In the genomic region with DNA sequence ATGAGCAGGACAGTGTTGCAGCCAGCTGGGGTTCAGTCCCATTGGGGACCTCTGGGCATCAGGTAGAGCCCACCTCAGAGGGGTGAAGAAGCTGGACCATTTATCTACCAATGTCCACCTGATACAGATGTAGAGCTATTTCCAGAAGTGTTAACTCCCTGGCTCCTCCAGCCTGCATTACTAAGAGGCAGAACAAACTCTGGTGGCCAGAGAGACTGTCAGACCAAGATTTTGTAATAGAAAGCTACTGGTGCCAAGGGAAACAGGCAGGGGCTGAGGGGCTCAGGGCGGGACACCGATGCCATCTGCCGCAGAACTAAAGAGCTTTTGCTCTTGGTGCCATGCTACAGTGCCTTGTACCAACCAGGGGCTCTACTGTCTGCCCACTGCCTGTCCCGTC, we compare ENCODE assay signal across 21 cellular contexts.
A peak's percentile ranks its signal among the peaks of the same experiment; 100 is the strongest.
DNase-seq lines count a peak whose midpoint lies in the region; ATAC-seq and TF ChIP-seq lines count a peak whose summit lies in the region.
"Had no signal": no experiment of that assay in that cellular context is flagged by ENCODE, and none has a peak within 500 bp of the region (broad histone marks: within the 10 kb centered on the region; RNA-seq: fewer than 3 reads in every experiment).

No MANE protein-coding gene starts in this region.

- H3K27me3 Mint-ChIP-seq in Caco-2 (ENCODE audit: insufficient read depth, unreplicated experiment): peaks cover 3% of the 10 kb centered on the region

- H3K4me1 Mint-ChIP-seq in Caco-2 (ENCODE audit: low read depth, unreplicated experiment): no peaks in the 10 kb centered on the region
- H3K4me1 Mint-ChIP-seq: CD8-positive, alpha-beta memory T cell had no signal

- H3K36me3 ChIP-seq in tibial artery (no peaks in the 10 kb centered on the region), Caco-2 (ENCODE audit: control insufficient read depth, insufficient read depth, low read length) (no peaks in the 10 kb centered on the region)
- H3K36me3 ChIP-seq: BE2C; BLaER1 treated with 17β-estradiol and CSF1 and Interleukin-3, amounts not matched to agents 10 nM and 100 nM; HAP-1 had no signal

- TF ChIP-seq CTCF in coronary artery (IDR thresholded peaks at IDR 0.05) (no peak), tibial artery (IDR thresholded peaks at IDR 0.05) (no peak), Caco-2 (IDR thresholded peaks at IDR 0.05; ENCODE audit: insufficient read depth in 1 of 2, low read depth in 1 of 2, low read length in 1 of 2, severe bottlenecking in 1 of 2, unreplicated experiment in 1 of 2) (no peak)

- H3K4me3 ChIP-seq in coronary artery: peak overlapping the region; percentile 11
- H3K4me3 ChIP-seq in tibial artery: peak overlapping the region; percentile 0 to 8
- no peak overlapping the region for H3K4me3 ChIP-seq in Caco-2 (ENCODE audit: low read depth, low read length)
- H3K4me3 ChIP-seq: BLaER1 treated with 17β-estradiol and CSF1 and Interleukin-3, amounts not matched to agents 10 nM and 100 nM; HAP-1 had no signal

- BruUV-seq in Caco-2 (replicated peaks; lab: Mats Ljungman, UMichigan): no TSS peak

- no peaks in the 10 kb centered on the region for H3K9me3 Mint-ChIP-seq in Caco-2 (ENCODE audit: unreplicated experiment)
- H3K9me3 Mint-ChIP-seq: CD4-positive, alpha-beta T cell; CD8-positive, alpha-beta memory T cell; HFFc6 had no signal

- H3K27me3 ChIP-seq in tibial artery: no peaks in the 10 kb centered on the region
- H3K27me3 ChIP-seq in Caco-2 (replicated peaks; ENCODE audit: control insufficient read depth, insufficient read depth, low read length): no peaks in the 10 kb centered on the region
- H3K27me3 ChIP-seq: BE2C; BLaER1 treated with 17β-estradiol and CSF1 and Interleukin-3, amounts not matched to agents 10 nM and 100 nM had no signal

- peak; percentile 44 for DNase-seq in AG20443 (ENCODE audit: low spot score)
- DNase-seq in coronary artery (ENCODE audit: low spot score): peak; percentile 62
- DNase-seq in sciatic nerve (ENCODE audit: low spot score): no peak
- DNase-seq in tibial artery: no peak
- no peak for DNase-seq in iPS-NIHi11 (ENCODE audit: low spot score)
- no peak for DNase-seq in Caco-2
- DNase-seq: AML-193; BE2C; Calu3; CD4-positive, alpha-beta T cell; CD8-positive, alpha-beta memory T cell; DMS53; DMS79 treated with DMSO at 0.1 percent for 48 hours; GF-D8; GOT3; HFFc6 had no signal

- no peak overlapping the region for H3K27ac Mint-ChIP-seq in Caco-2 (ENCODE audit: unreplicated experiment)
- H3K27ac Mint-ChIP-seq: CD14-positive monocyte; CD4-positive, alpha-beta T cell; HFFc6 had no signal

- POLR2A ChIA-PET in Caco-2 (lab: Charles Lee): no interaction called here

- H3K36me3 Mint-ChIP-seq in Caco-2 (ENCODE audit: insufficient read depth, unreplicated experiment): no peaks in the 10 kb centered on the region
- H3K36me3 Mint-ChIP-seq: CD14-positive monocyte had no signal

- intact Hi-C loops in sciatic nerve (cut with DNase I): no loop called here
- intact Hi-C loops in tibial artery (cut with DNase I; ENCODE audit: low total_unique reads): no loop called here
- intact Hi-C loops in Caco-2 (cut with micrococcal nuclease; ENCODE audit: unreplicated experiment): no loop called here

- H3K4me3 Mint-ChIP-seq in Caco-2 (ENCODE audit: unreplicated experiment): no peak overlapping the region
- H3K4me3 Mint-ChIP-seq: CD14-positive monocyte; CD4-positive, alpha-beta T cell; CD8-positive, alpha-beta memory T cell; HFFc6 had no signal

- H3K9me3 ChIP-seq in tibial artery: no peaks in the 10 kb centered on the region
- H3K9me3 ChIP-seq in Caco-2: no peaks in the 10 kb centered on the region
- H3K9me3 ChIP-seq: BE2C, HAP-1 had no signal

- H3K27ac ChIP-seq in coronary artery (peak overlapping the region in 1 of 2 donors; percentile 48), tibial artery (peak overlapping the region; percentile 23 to 62)
- H3K27ac ChIP-seq: BLaER1 treated with 17β-estradiol and CSF1 and Interleukin-3, amounts not matched to agents 10 nM and 100 nM had no signal

- CTCF ChIA-PET in Caco-2 (lab: Charles Lee): no interaction called here

- peaks cover 0 to 34% (median 23%) of the 10 kb centered on the region in 4 donors for H3K4me1 ChIP-seq in tibial artery
- H3K4me1 ChIP-seq in Caco-2: no peaks in the 10 kb centered on the region
- H3K4me1 ChIP-seq: BE2C, HAP-1 had no signal

- ATAC-seq in sciatic nerve (peak; percentile 22), HG02798 (IDR thresholded peaks at IDR 0.05; ENCODE audit: poor library complexity, unreplicated experiment) (no peak), HG03378 (IDR thresholded peaks at IDR 0.05; ENCODE audit: unreplicated experiment) (no peak)

Comparison
In these comparisons a context has a peak if more than half of its experiments do, and no peak if none do; other contexts are left out.
1. DNase-seq: peak in AG20443 (single experiment) and coronary artery (single experiment); none in sciatic nerve (single experiment), tibial artery (0 of 2), iPS-NIHi11 (single experiment) and Caco-2 (0 of 2).